In genomic region chr6:132666118-132666517, GRCh38 we compare ENCODE assay signal across 21 cellular contexts. TPM values are rescaled to one million over a fixed set of nuclear protein-coding genes. Genes with fewer than 3 reads are reported as not detected.
DNase-seq lines count a peak whose midpoint lies in the region; ATAC-seq and TF ChIP-seq lines count a peak whose summit lies in the region.
"Had no signal": no experiment of that assay in that cellular context is flagged by ENCODE, and none has a peak within 500 bp of the region (broad histone marks: within the 10 kb centered on the region; RNA-seq: fewer than 3 reads in every experiment).

No MANE protein-coding gene starts in this region.

- BruUV-seq in Calu3 (replicated peaks; lab: Mats Ljungman, UMichigan) = no TSS peak

- H3K27ac Mint-ChIP-seq in Calu3 (ENCODE audit: unreplicated experiment) (peak overlapping the region; percentile 66), WTC11 (no peak overlapping the region)
- H3K27ac Mint-ChIP-seq in stimulated activated naive CD8-positive, alpha-beta T cell treated with anti-CD3 and anti-CD28 coated beads, Interleukin-15, amount 100 ng/mL, for 72 hours = no peak overlapping the region

- H3K36me3 Mint-ChIP-seq in Calu3 (ENCODE audit: insufficient read depth, unreplicated experiment) (peaks cover 5% of the 10 kb centered on the region), WTC11 (peaks cover 20% of the 10 kb centered on the region)

- peak overlapping the region; percentile 1 for H3K4me3 Mint-ChIP-seq in Calu3 (ENCODE audit: low read depth, unreplicated experiment)
- H3K4me3 Mint-ChIP-seq in WTC11 = peak overlapping the region; percentile 1; the same call in 1 of the 2 replicates
- no peak overlapping the region for H3K4me3 Mint-ChIP-seq in stimulated activated naive CD8-positive, alpha-beta T cell treated with anti-CD3 and anti-CD28 coated beads, Interleukin-15, amount 100 ng/mL, for 72 hours

- no peaks in the 10 kb centered on the region for H3K27me3 Mint-ChIP-seq in Calu3 (ENCODE audit: unreplicated experiment)
- no peaks in the 10 kb centered on the region for H3K27me3 Mint-ChIP-seq in WTC11 (ENCODE audit: low read depth)
- H3K27me3 Mint-ChIP-seq in stimulated activated naive CD8-positive, alpha-beta T cell treated with anti-CD3 and anti-CD28 coated beads, Interleukin-15, amount 100 ng/mL, for 72 hours = no peaks in the 10 kb centered on the region

- H3K9me3 Mint-ChIP-seq in Calu3 (ENCODE audit: low read depth, unreplicated experiment) = peaks cover 2% of the 10 kb centered on the region
- peaks cover 24% of the 10 kb centered on the region for H3K9me3 Mint-ChIP-seq in WTC11
- no peaks in the 10 kb centered on the region for H3K9me3 Mint-ChIP-seq in stimulated activated naive CD8-positive, alpha-beta T cell treated with anti-CD3 and anti-CD28 coated beads, Interleukin-15, amount 100 ng/mL, for 72 hours

- intact Hi-C loops in Calu3 (cut with micrococcal nuclease; ENCODE audit: unreplicated experiment) = loop anchor here (5.0 kb wide), 1 partner anchor 54 kb away; no protein-coding TSS in a partner anchor

- CTCF ChIA-PET in Calu3 (lab: Charles Lee) (interaction anchor here (0.6 to 1.3 kb wide), 3 partner anchors 47 to 122 kb away, joined by 3 read pairs; no protein-coding TSS in a partner anchor), WTC11 (lab: Charles Lee) (interaction anchor here (1.0 kb wide), 1 partner anchor 49 kb away, joined by 3 read pairs; no protein-coding TSS in a partner anchor)

- peak; percentile 25 for DNase-seq in Calu3
- peak; percentile 25 for DNase-seq in HT-29 (ENCODE audit: low spot score)
- no peak for DNase-seq in WTC11 (ENCODE audit: low spot score)
- DNase-seq in iPS-NIHi11 (ENCODE audit: low spot score) = peak; percentile 17
- DNase-seq in GM20000 (ENCODE audit: low spot score) = no peak
- no peak for DNase-seq in SKM-1 treated with dmso at 0.1 percent for 144 hours (lab: John Stamatoyannopoulos, UW; ENCODE audit: unreplicated experiment)
- DNase-seq in stimulated activated naive CD8-positive, alpha-beta T cell treated with anti-CD3 and anti-CD28 coated beads, Interleukin-15, amount 100 ng/mL, for 72 hours = no peak
- DNase-seq in GF-D8 (lab: John Stamatoyannopoulos, UW) = no peak
- DNase-seq: AML-193, C1 segment of cervical spinal cord, DMS79 treated with DMSO at 0.1 percent for 48 hours, KG1, NCI-H1092 treated with DMSO at 0.1 percent for 48 hours, NCI-H2029 treated with DMSO at 0.1 percent for 48 hours, NCI-H226, NCI-H524, Peyer's patch, T-helper 1 cell had no signal

- ATAC-seq in WTC11 = no peak; the same call in 1 of the 2 replicates
- ATAC-seq in stimulated activated naive CD8-positive, alpha-beta T cell treated with anti-CD3 and anti-CD28 coated beads, Interleukin-15, amount 100 ng/mL, for 72 hours = no peak
- ATAC-seq: SK-N-SH treated with all-trans-retinoic acid at 6 μM for 48 hours had no signal

- TF ChIP-seq CTCF in Calu3 (IDR thresholded peaks at IDR 0.05; ENCODE audit: unreplicated experiment) (no peak), WTC11 (IDR thresholded peaks at IDR 0.05) (no peak), GM20000 (IDR thresholded peaks at IDR 0.05; ENCODE audit: extremely low read depth, missing control alignments) (no peak)

- H3K4me1 Mint-ChIP-seq in Calu3 (ENCODE audit: low read depth, unreplicated experiment) (peaks cover 52% of the 10 kb centered on the region), WTC11 (peaks cover 19% of the 10 kb centered on the region)
- peaks cover 6% of the 10 kb centered on the region for H3K4me1 Mint-ChIP-seq in stimulated activated naive CD8-positive, alpha-beta T cell treated with anti-CD3 and anti-CD28 coated beads, Interleukin-15, amount 100 ng/mL, for 72 hours

- POLR2A ChIA-PET in WTC11 (lab: Charles Lee) = no interaction called here

TF ChIP-seq in WTC11, 78 proteins besides CTCF, POLR2A, EP300 and RAD21:
- TF ChIP-seq NFE2L1 (CRISPR knock-in tag; IDR thresholded peaks at IDR 0.05) (0 out of 2 replicates have a peak, but pooled peaks have one; percentile 53), TEAD4 (CRISPR knock-in tag; IDR thresholded peaks at IDR 0.05) (no peak), ZNF671 (CRISPR knock-in tag; IDR thresholded peaks at IDR 0.05) (no peak)

RNA-seq across cellular contexts. Expression of gene TAAR1, which starts 7.1 kb away (rescaled TPM):
- not detected in 2 replicates for total RNA-seq in Calu3 (2022)
- total RNA-seq in HT-29 (2014; rRNA removed; shearing (Covaris generic)) = not detected in 2 replicates
- not detected in 3 replicates for total RNA-seq in WTC11 (2021)
- total RNA-seq: A172, HT1080, Peyer's patch had no signal

RNA-seq across cellular contexts. Expression of gene TAAR2, which starts 42.0 kb away (rescaled TPM):
- total RNA-seq in Calu3 (2022) (not detected in 2 replicates), WTC11 (2021) (not detected in 3 replicates)
- not detected in 2 replicates for total RNA-seq in HT-29 (2014; rRNA removed; shearing (Covaris generic))
- total RNA-seq: A172, HT1080, Peyer's patch had no signal

RNA-seq across cellular contexts. Expression of gene VNN1, which starts 47.7 kb away (rescaled TPM):
- total RNA-seq in Calu3 (2022) = 12.4 and 13.3 TPM in 2 replicates
- 3.1 and 3.6 TPM in 2 replicates for total RNA-seq in HT-29 (2014; rRNA removed; shearing (Covaris generic))
- 0.04 to 0.07 TPM in 2 of 3 replicates, not detected in the other for total RNA-seq in WTC11 (2021)

Comparison
In these comparisons a context has a peak if more than half of its experiments do, and no peak if none do; other contexts are left out.
1. DNase-seq: peak in Calu3 (single experiment), HT-29 (single experiment) and iPS-NIHi11 (single experiment); none in WTC11 (single experiment), GM20000 (single experiment), SKM-1 treated with dmso at 0.1 percent for 144 hours (single experiment), stimulated activated naive CD8-positive, alpha-beta T cell treated with anti-CD3 and anti-CD28 coated beads, Interleukin-15, amount 100 ng/mL, for 72 hours (0 of 2) and GF-D8 (single experiment).
2. H3K4me3 Mint-ChIP-seq: peak in Calu3 (single experiment) and WTC11 (single experiment); none in stimulated activated naive CD8-positive, alpha-beta T cell treated with anti-CD3 and anti-CD28 coated beads, Interleukin-15, amount 100 ng/mL, for 72 hours (0 of 2).